ENCODE assay signal across 11 cellular contexts in the genomic region with DNA sequence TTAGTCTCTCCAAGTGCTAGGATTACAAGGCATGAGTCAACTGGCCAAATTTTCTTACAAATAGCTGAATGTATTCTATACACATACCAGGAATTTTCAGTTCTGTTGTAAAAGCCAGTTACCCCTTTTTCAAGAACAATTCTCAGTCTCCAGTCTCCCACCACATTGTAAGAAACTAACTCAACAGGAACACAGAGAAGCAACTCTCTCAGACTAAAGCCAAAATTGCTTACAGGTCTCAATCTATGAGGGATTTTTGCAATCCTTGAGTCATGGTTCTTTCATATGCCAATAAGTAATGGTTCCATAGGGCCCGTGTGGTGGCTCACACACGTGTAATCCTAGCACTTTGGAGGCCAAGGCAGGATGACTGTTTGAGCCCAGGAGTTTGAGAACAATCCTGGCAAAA. TPM values are rescaled to one million over a fixed set of nuclear protein-coding genes. Genes with fewer than 3 reads are reported as not detected.
A peak's percentile ranks its signal among the peaks of the same experiment; 100 is the strongest.
DNase-seq lines count a peak whose midpoint lies in the region; TF ChIP-seq lines count a peak whose summit lies in the region.
"Had no signal": no experiment of that assay in that cellular context is flagged by ENCODE, and none has a peak within 500 bp of the region (broad histone marks: within the 10 kb centered on the region; RNA-seq: fewer than 3 reads in every experiment).

No MANE protein-coding gene starts in this region.

- no peak overlapping the region for H2AFZ ChIP-seq in hepatocyte

- H3K27ac Mint-ChIP-seq in activated naive CD4-positive, alpha-beta T cell treated with anti-CD3 and anti-CD28 coated beads, Interleukin-2, amount 50 U/mL, for 24 hours, result peak overlapping the region; percentile 4

- H3K9me3 ChIP-seq in adrenal gland (replicated peaks in 1 of 3) (no peaks in the 10 kb centered on the region), hepatocyte (ENCODE audit: low read depth) (no peaks in the 10 kb centered on the region), stomach (no peaks in the 10 kb centered on the region), thyroid gland (no peaks in the 10 kb centered on the region)
- H3K9me3 ChIP-seq: Caco-2, prostate gland had no signal

- H3K27me3 ChIP-seq in adrenal gland (no peaks in the 10 kb centered on the region), hepatocyte (no peaks in the 10 kb centered on the region), stomach (no peaks in the 10 kb centered on the region), thyroid gland (no peaks in the 10 kb centered on the region)

- intact Hi-C loops in adrenal gland (cut with DNase I), result no loop called here
- intact Hi-C loops in stomach (cut with DNase I; ENCODE audit: low total_unique reads), result no loop called here
- intact Hi-C loops in thyroid gland (cut with DNase I), result no loop called here

- H3K27me3 Mint-ChIP-seq in activated naive CD4-positive, alpha-beta T cell treated with anti-CD3 and anti-CD28 coated beads, Interleukin-2, amount 50 U/mL, for 24 hours, result no peaks in the 10 kb centered on the region

- H3K36me3 Mint-ChIP-seq in activated naive CD4-positive, alpha-beta T cell treated with anti-CD3 and anti-CD28 coated beads, Interleukin-2, amount 50 U/mL, for 24 hours, result peaks cover 1% of the 10 kb centered on the region

- 24 to 42% (median 35%) methylated on average over 2 of the region's 2 CpGs for WGBS in adrenal gland, 4 donors
- 73% methylated on average over 2 of the region's 2 CpGs for WGBS in hepatocyte (ENCODE audit: low lambda C conversion rate, missing lambda C conversion rate)
- 23 to 55% (median 33%) methylated on average over 2 of the region's 2 CpGs for WGBS in stomach, 5 donors
- WGBS in thyroid gland, 2 donors, result 60 to 61% methylated on average over 2 of the region's 2 CpGs

- no peak for DNase-seq in activated naive CD4-positive, alpha-beta T cell treated with anti-CD3 and anti-CD28 coated beads, Interleukin-2, amount 50 U/mL, for 16 hours
- DNase-seq in adrenal gland, result peak in 1 of 7 donors; percentile 34
- DNase-seq in hepatocyte (ENCODE audit: low spot score), result no peak
- no peak for DNase-seq in stomach
- DNase-seq in islet precursor cell, result no peak
- DNase-seq in thyroid gland, result no peak
- no peak for DNase-seq in stimulated activated CD4-positive, alpha-beta T cell treated with anti-CD3 and anti-CD28 coated beads, Interleukin-4, amount 100 ng/mL, for 24 hours
- DNase-seq: Caco-2, NCI-H524 had no signal

- no peaks in the 10 kb centered on the region for H3K9me3 Mint-ChIP-seq in activated naive CD4-positive, alpha-beta T cell treated with anti-CD3 and anti-CD28 coated beads, Interleukin-2, amount 50 U/mL, for 24 hours

- TF ChIP-seq CTCF in adrenal gland (IDR thresholded peaks at IDR 0.05) (no peak), hepatocyte (IDR thresholded peaks at IDR 0.05; ENCODE audit: poor library complexity) (no peak), stomach (IDR thresholded peaks at IDR 0.05) (no peak), thyroid gland (IDR thresholded peaks at IDR 0.05) (no peak)

- peaks cover 100% of the 10 kb centered on the region for H4K20me1 ChIP-seq in hepatocyte (ENCODE audit: insufficient read depth, poor library complexity, severe bottlenecking)

- H3K27ac ChIP-seq in adrenal gland (peak overlapping the region in 3 of 5 donors; percentile 13 to 79 (median 35)), hepatocyte (peak overlapping the region; percentile 18), stomach (peak overlapping the region in 3 of 5 donors; percentile 39 to 52 (median 46)), thyroid gland (no peak overlapping the region)

- TF ChIP-seq EP300 in stomach (IDR thresholded peaks at IDR 0.05), result no peak

- H3K4me2 ChIP-seq in hepatocyte, result no peak overlapping the region

- H3K4me1 ChIP-seq in adrenal gland (replicated peaks in 1 of 2), result peaks cover 13 to 56% of the 10 kb centered on the region in 2 donors
- H3K4me1 ChIP-seq in hepatocyte (ENCODE audit: insufficient read depth), result peaks cover 18% of the 10 kb centered on the region
- H3K4me1 ChIP-seq in stomach, result peaks cover 25 to 81% (median 58%) of the 10 kb centered on the region in 4 donors
- peaks cover 32 to 44% of the 10 kb centered on the region in 2 donors for H3K4me1 ChIP-seq in thyroid gland
- H3K4me1 ChIP-seq: Caco-2 had no signal

- peak overlapping the region; percentile 24 for H3K4me3 Mint-ChIP-seq in activated naive CD4-positive, alpha-beta T cell treated with anti-CD3 and anti-CD28 coated beads, Interleukin-2, amount 50 U/mL, for 24 hours

- peaks cover 100% of the 10 kb centered on the region for H3K79me2 ChIP-seq in hepatocyte

- no peak overlapping the region for H3K4me3 ChIP-seq in adrenal gland
- no peak overlapping the region for H3K4me3 ChIP-seq in hepatocyte
- H3K4me3 ChIP-seq in stomach, result no peak overlapping the region
- no peak overlapping the region for H3K4me3 ChIP-seq in thyroid gland (replicated peaks in 1 of 3)
- H3K4me3 ChIP-seq: prostate gland had no signal

- H3K36me3 ChIP-seq in adrenal gland (replicated peaks in 1 of 2) (peaks cover 0 to 54% of the 10 kb centered on the region in 2 donors), hepatocyte (replicated peaks; ENCODE audit: insufficient read depth, low read depth) (no peaks in the 10 kb centered on the region), stomach (peaks cover 22 to 76% (median 72%) of the 10 kb centered on the region in 4 donors), thyroid gland (peaks cover 0 to 6% of the 10 kb centered on the region in 2 donors)
- H3K36me3 ChIP-seq: prostate gland had no signal

- no peak for TF ChIP-seq POLR2A in adrenal gland (IDR thresholded peaks at IDR 0.05)
- no peak for TF ChIP-seq POLR2A in stomach (IDR thresholded peaks at IDR 0.05)
- TF ChIP-seq POLR2A in thyroid gland (IDR thresholded peaks at IDR 0.05), result no peak

- H3K4me1 Mint-ChIP-seq in activated naive CD4-positive, alpha-beta T cell treated with anti-CD3 and anti-CD28 coated beads, Interleukin-2, amount 50 U/mL, for 24 hours, result peaks cover 65% of the 10 kb centered on the region

- no peaks in the 10 kb centered on the region for H3K9me2 ChIP-seq in hepatocyte (replicated peaks; ENCODE audit: insufficient read depth)

RNA-seq across cellular contexts. Expression of gene IP6K2, which starts 8.5 kb away (rescaled TPM):
- 100 to 1,000 TPM in 4 of 8 donors, 10 to 100 TPM in 4; 44.9 to 130 (median 98.4) TPM for total RNA-seq in adrenal gland
- polyA plus RNA-seq in adrenal gland, result 100 to 1,000 TPM in 2 of 3 donors, 10 to 100 TPM in 1; 67.2 to 185 (median 182) TPM
- total RNA-seq in hepatocyte, result 99.3 and 112 TPM in 2 replicates
- 155 and 169 TPM in 2 replicates for polyA plus RNA-seq in hepatocyte
- total RNA-seq in stomach, result 100 to 1,000 TPM; 102 to 234 (median 110) TPM
- 10 to 100 TPM; 44.1 to 87.5 (median 65.7) TPM for polyA plus RNA-seq in stomach
- 100 to 1,000 TPM in 2 of 4 donors, 10 to 100 TPM in 2; 64.3 to 145 (median 93.0) TPM for total RNA-seq in thyroid gland

RNA-seq across cellular contexts. Expression of gene NCKIPSD, which starts 22.8 kb away (rescaled TPM):
- total RNA-seq in adrenal gland (10 to 100 TPM; 21.5 to 78.7 (median 36.3) TPM), hepatocyte (19.9 and 23.4 TPM in 2 replicates), stomach (10 to 100 TPM; 16.2 to 46.7 (median 32.6) TPM), thyroid gland (10 to 100 TPM; 21.6 to 32.2 (median 31.7) TPM)
- polyA plus RNA-seq in adrenal gland (10 to 100 TPM; 14.0 to 29.9 (median 15.7) TPM), hepatocyte (21.0 and 22.9 TPM in 2 replicates), stomach (1 to 10 TPM; 6.1 to 7.7 (median 6.1) TPM)

RNA-seq across cellular contexts. Expression of gene CELSR3, which starts 45.8 kb away (rescaled TPM):
- total RNA-seq in adrenal gland, result 1 to 10 TPM in 5 of 8 donors, under 1 TPM in 3; 0.78 to 3.9 (median 1.3) TPM
- polyA plus RNA-seq in adrenal gland, result 10 to 100 TPM in 1 of 3 donors, 1 to 10 TPM in 2; 1.4 to 23.5 (median 4.4) TPM
- 1.6 and 1.8 TPM in 2 replicates for total RNA-seq in hepatocyte
- polyA plus RNA-seq in hepatocyte, result 1.9 TPM in 2 replicates
- 1 to 10 TPM in 4 of 5 donors, not detected in 1; 1.5 to 2.3 (median 1.9) TPM for total RNA-seq in stomach
- under 1 TPM; 0.15 to 1.00 (median 0.53) TPM for polyA plus RNA-seq in stomach
- 1 to 10 TPM in 2 of 4 donors, under 1 TPM in 2; 0.54 to 1.7 (median 1.0) TPM for total RNA-seq in thyroid gland

Comparison
In these comparisons a context has a peak if more than half of its experiments do, and no peak if none do; other contexts are left out.
1. H3K27ac ChIP-seq: peak in adrenal gland (3 of 5), hepatocyte (single experiment) and stomach (3 of 5); none in thyroid gland (0 of 3).